In genomic region chr6:3651698-3652229, GRCh38 we compare ENCODE assay signal across 1 cellular context.
TF ChIP-seq lines count a peak whose summit lies in the region.

No MANE protein-coding gene starts in this region.

TF ChIP-seq in K562, 482 proteins besides CTCF, POLR2A, EP300 and RAD21 (continued from another document and continues in another):
- TF ChIP-seq GTF3C2 (IDR thresholded peaks at IDR 0.05; ENCODE audit: borderline replicate concordance, extremely low read depth, insufficient read length) = no peak
- no peak for TF ChIP-seq MTA2 (IDR thresholded peaks at IDR 0.05; ENCODE audit: low read depth)
- no peak for TF ChIP-seq THRB (CRISPR knock-in tag; conservative IDR thresholded peaks at IDR 0.05)
- no peak for TF ChIP-seq ZNF449 (CRISPR knock-in tag; IDR thresholded peaks at IDR 0.05)
- 0 out of 2 replicates have a peak, but pooled peaks have one; percentile 10 for TF ChIP-seq MAFF (IDR thresholded peaks at IDR 0.05; ENCODE audit: low read length)
- no peak for TF ChIP-seq ZNF318 (IDR thresholded peaks at IDR 0.05; ENCODE audit: borderline replicate concordance in 1 of 2, low read depth in 1 of 2)
- TF ChIP-seq THRA (IDR thresholded peaks at IDR 0.05) = no peak
- no peak for TF ChIP-seq CHD2 (IDR thresholded peaks at IDR 0.05; ENCODE audit: low read depth, low read length)
- TF ChIP-seq ZNF184 (CRISPR knock-in tag; IDR thresholded peaks at IDR 0.05) = no peak
- no peak for TF ChIP-seq SETDB1 (IDR thresholded peaks at IDR 0.05; ENCODE audit: low read length)
- no peak for TF ChIP-seq ETS1 (conservative IDR thresholded peaks at IDR 0.05; ENCODE audit: control insufficient read depth, low read depth, low read length)
- TF ChIP-seq SRF (CRISPR knock-in tag; IDR thresholded peaks at IDR 0.05) = no peak
- no peak for TF ChIP-seq SMAD2 (IDR thresholded peaks at IDR 0.05; ENCODE audit: low read depth, low read length)
- no peak for TF ChIP-seq NCOA6 (IDR thresholded peaks at IDR 0.05)
- no peak for TF ChIP-seq ZNF24 (IDR thresholded peaks at IDR 0.05)
- no peak for TF ChIP-seq GABPB2 (CRISPR knock-in tag; conservative IDR thresholded peaks at IDR 0.05)
- TF ChIP-seq JUNB (CRISPR knock-in tag; conservative IDR thresholded peaks at IDR 0.05) = no peak
- TF ChIP-seq MEF2D (tag; conservative IDR thresholded peaks at IDR 0.05; ENCODE audit: low read depth) = no peak
- TF ChIP-seq HMG20A (CRISPR knock-in tag; conservative IDR thresholded peaks at IDR 0.05) = no peak
- no peak for TF ChIP-seq EHMT2 (IDR thresholded peaks at IDR 0.05)
- TF ChIP-seq ZNF511 (CRISPR knock-in tag; IDR thresholded peaks at IDR 0.05) = no peak
- no peak for TF ChIP-seq LEF1 (IDR thresholded peaks at IDR 0.05)
- TF ChIP-seq MCM3 (IDR thresholded peaks at IDR 0.05) = no peak
- TF ChIP-seq PHTF2 (CRISPR knock-in tag; IDR thresholded peaks at IDR 0.05) = no peak
- TF ChIP-seq POLR3G (IDR thresholded peaks at IDR 0.05; ENCODE audit: extremely low read depth, insufficient read length, insufficient replicate concordance) = no peak
- TF ChIP-seq CEBPG (CRISPR knock-in tag; IDR thresholded peaks at IDR 0.05) = no peak
- no peak for TF ChIP-seq CEBPG (tag; conservative IDR thresholded peaks at IDR 0.05 in 1 of 2, IDR thresholded peaks at IDR 0.05 in 1 of 2)
- no peak for TF ChIP-seq ZNF3 (CRISPR knock-in tag; IDR thresholded peaks at IDR 0.05)
- TF ChIP-seq KAT7 (CRISPR knock-in tag; IDR thresholded peaks at IDR 0.05; ENCODE audit: borderline replicate concordance) = no peak
- TF ChIP-seq NFE2 (IDR thresholded peaks at IDR 0.05; ENCODE audit: low read depth) = peak; percentile 40; the same call in 1 of the 2 replicates
- no peak for TF ChIP-seq ZNF224 (CRISPR knock-in tag; IDR thresholded peaks at IDR 0.05)
- TF ChIP-seq DIDO1 (tag; IDR thresholded peaks at IDR 0.05; ENCODE audit: low read depth) = no peak
- peak; percentile 56 for TF ChIP-seq ZNF316 (IDR thresholded peaks at IDR 0.05)
- no peak for TF ChIP-seq SIN3A (IDR thresholded peaks at IDR 0.05; ENCODE audit: borderline replicate concordance in 2 of 2, control insufficient read depth in 1 of 2, low read depth in 2 of 2, low read length in 2 of 2)
- TF ChIP-seq CTBP1 (IDR thresholded peaks at IDR 0.05; ENCODE audit: borderline replicate concordance) = no peak
- no peak for TF ChIP-seq TEAD2 (tag; IDR thresholded peaks at IDR 0.05)
- no peak for TF ChIP-seq RBM15 (IDR thresholded peaks at IDR 0.05; ENCODE audit: insufficient read depth, low read length)
- TF ChIP-seq BRD4 (IDR thresholded peaks at IDR 0.05) = no peak
- TF ChIP-seq PCBP2 (IDR thresholded peaks at IDR 0.05; ENCODE audit: low read depth, low read length, poor library complexity, severe bottlenecking) = no peak
- no peak for TF ChIP-seq HBP1 (CRISPR knock-in tag; IDR thresholded peaks at IDR 0.05)
- TF ChIP-seq SNIP1 (IDR thresholded peaks at IDR 0.05; ENCODE audit: low read depth) = no peak
- TF ChIP-seq ZNF518B (CRISPR knock-in tag; IDR thresholded peaks at IDR 0.05) = no peak
- no peak for TF ChIP-seq ZBTB17 (CRISPR knock-in tag; IDR thresholded peaks at IDR 0.05)
- TF ChIP-seq MAFG (tag; conservative IDR thresholded peaks at IDR 0.05) = peak; percentile 26; the same call in 1 of the 2 replicates
